ENCODE assay signal across 11 cellular contexts in the genomic region with DNA sequence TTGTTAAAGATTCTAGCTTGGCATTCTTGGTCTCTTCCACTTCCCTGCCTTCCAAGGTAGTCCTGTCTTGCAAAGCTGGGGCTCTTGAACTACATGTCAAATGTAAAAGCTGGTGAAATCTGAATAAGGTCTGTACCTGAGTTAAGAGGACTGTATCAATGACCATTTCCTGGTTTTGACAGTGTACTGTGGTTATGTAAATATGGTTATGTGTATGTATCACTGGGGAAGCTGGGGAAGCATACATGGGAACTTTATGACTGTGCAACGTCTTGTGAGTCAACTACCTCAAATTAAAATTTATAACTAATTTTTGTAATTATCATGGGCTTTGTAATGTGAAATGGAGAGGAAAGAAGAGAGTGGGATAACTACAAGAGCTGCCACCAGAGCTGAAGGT.
A peak's percentile ranks its signal among the peaks of the same experiment; 100 is the strongest.
DNase-seq lines count a peak whose midpoint lies in the region; ATAC-seq lines count a peak whose summit lies in the region.
"Had no signal": no experiment of that assay in that cellular context is flagged by ENCODE, and none has a peak within 500 bp of the region (broad histone marks: within the 10 kb centered on the region; RNA-seq: fewer than 3 reads in every experiment).

No MANE protein-coding gene starts in this region.

- DNase-seq in middle frontal gyrus (ENCODE audit: extremely low spot score, low spot score) (no peak), NCI-H2196 treated with DMSO at 0.1 percent for 48 hours (lab: John Stamatoyannopoulos, UW; ENCODE audit: unreplicated experiment) (no peak), HK-2 (ENCODE audit: unreplicated experiment) (no peak), NCI-H1092 (lab: John Stamatoyannopoulos, UW) (no peak)
- DNase-seq: activated CD8-positive, alpha-beta memory T cell treated with anti-CD3 and anti-CD28 coated beads, Interleukin-2, amount 50 U/mL, for 4 hours; amygdala; stomach had no signal

- peak; percentile 92 for ATAC-seq in GM18498 (IDR thresholded peaks at IDR 0.05; ENCODE audit: unreplicated experiment)
- ATAC-seq in GM19438 (IDR thresholded peaks at IDR 0.05; ENCODE audit: low read depth, unreplicated experiment), result peak; percentile 95
- peak; percentile 91 for ATAC-seq in HG02763 (IDR thresholded peaks at IDR 0.05; ENCODE audit: unreplicated experiment)
- ATAC-seq in HG03457 (IDR thresholded peaks at IDR 0.05; ENCODE audit: unreplicated experiment), result peak; percentile 93
